Comparison of ENCODE assay signal across 1 cellular context in the genomic region with DNA sequence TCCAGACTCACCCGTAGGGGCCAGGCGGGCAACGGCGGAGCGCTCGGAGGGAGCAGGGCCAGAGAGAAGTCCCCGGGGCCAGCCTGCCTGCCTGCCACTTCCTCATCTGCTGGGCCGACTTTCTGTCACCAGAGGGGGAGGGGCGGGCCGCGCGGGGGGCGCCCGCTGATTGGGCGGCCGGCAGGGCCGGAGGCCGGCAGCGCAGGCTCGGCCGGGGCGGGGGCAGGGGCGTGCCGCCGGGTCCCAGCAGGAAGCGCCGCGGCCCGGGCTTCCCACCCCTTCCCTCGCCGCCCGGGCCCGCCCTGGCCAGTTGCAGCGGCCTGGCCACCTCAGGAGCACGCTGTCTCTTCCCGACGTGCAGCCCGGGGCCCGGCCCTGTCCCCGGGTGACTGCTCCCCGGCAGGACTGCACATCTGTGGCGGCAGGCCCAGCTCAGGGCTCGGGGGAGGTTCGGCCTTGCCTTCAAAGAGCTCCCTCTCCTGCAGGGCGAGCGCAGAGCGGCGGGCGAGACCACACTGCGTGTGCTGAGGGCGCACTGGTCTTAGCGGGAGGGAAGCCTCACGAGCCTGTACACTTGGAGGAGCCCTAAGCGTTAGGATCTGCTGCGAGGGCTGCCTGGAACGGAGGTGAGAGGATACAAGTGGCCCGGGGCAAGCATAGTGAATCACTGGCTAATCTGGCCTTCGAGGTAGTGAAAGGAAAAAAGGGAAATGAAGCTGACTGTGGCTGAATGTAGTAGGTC.
A peak's percentile ranks its signal among the peaks of the same experiment; 100 is the strongest.
TF ChIP-seq lines count a peak whose summit lies in the region.

A gene (minus strand): TSS at position 108 of the 742 bp plus-strand sequence. CDS start 2,402 bp downstream, outside the sequence.

TF ChIP-seq in K562, 482 proteins besides CTCF, POLR2A, EP300 and RAD21 (continued from another document and continues in another):
- TF ChIP-seq, protein P1, sequence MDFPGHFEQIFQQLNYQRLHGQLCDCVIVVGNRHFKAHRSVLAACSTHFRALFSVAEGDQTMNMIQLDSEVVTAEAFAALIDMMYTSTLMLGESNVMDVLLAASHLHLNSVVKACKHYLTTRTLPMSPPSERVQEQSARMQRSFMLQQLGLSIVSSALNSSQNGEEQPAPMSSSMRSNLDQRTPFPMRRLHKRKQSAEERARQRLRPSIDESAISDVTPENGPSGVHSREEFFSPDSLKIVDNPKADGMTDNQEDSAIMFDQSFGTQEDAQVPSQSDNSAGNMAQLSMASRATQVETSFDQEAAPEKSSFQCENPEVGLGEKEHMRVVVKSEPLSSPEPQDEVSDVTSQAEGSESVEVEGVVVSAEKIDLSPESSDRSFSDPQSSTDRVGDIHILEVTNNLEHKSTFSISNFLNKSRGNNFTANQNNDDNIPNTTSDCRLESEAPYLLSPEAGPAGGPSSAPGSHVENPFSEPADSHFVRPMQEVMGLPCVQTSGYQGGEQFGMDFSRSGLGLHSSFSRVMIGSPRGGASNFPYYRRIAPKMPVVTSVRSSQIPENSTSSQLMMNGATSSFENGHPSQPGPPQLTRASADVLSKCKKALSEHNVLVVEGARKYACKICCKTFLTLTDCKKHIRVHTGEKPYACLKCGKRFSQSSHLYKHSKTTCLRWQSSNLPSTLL (IDR thresholded peaks at IDR 0.05) = no peak
- peak; percentile 74 for TF ChIP-seq SIN3B (IDR thresholded peaks at IDR 0.05; ENCODE audit: low read depth)
- TF ChIP-seq, protein P2, sequence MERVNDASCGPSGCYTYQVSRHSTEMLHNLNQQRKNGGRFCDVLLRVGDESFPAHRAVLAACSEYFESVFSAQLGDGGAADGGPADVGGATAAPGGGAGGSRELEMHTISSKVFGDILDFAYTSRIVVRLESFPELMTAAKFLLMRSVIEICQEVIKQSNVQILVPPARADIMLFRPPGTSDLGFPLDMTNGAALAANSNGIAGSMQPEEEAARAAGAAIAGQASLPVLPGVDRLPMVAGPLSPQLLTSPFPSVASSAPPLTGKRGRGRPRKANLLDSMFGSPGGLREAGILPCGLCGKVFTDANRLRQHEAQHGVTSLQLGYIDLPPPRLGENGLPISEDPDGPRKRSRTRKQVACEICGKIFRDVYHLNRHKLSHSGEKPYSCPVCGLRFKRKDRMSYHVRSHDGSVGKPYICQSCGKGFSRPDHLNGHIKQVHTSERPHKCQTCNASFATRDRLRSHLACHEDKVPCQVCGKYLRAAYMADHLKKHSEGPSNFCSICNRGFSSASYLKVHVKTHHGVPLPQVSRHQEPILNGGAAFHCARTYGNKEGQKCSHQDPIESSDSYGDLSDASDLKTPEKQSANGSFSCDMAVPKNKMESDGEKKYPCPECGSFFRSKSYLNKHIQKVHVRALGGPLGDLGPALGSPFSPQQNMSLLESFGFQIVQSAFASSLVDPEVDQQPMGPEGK (CRISPR knock-in tag; IDR thresholded peaks at IDR 0.05; ENCODE audit: borderline replicate concordance) = no peak
- TF ChIP-seq, protein P3, sequence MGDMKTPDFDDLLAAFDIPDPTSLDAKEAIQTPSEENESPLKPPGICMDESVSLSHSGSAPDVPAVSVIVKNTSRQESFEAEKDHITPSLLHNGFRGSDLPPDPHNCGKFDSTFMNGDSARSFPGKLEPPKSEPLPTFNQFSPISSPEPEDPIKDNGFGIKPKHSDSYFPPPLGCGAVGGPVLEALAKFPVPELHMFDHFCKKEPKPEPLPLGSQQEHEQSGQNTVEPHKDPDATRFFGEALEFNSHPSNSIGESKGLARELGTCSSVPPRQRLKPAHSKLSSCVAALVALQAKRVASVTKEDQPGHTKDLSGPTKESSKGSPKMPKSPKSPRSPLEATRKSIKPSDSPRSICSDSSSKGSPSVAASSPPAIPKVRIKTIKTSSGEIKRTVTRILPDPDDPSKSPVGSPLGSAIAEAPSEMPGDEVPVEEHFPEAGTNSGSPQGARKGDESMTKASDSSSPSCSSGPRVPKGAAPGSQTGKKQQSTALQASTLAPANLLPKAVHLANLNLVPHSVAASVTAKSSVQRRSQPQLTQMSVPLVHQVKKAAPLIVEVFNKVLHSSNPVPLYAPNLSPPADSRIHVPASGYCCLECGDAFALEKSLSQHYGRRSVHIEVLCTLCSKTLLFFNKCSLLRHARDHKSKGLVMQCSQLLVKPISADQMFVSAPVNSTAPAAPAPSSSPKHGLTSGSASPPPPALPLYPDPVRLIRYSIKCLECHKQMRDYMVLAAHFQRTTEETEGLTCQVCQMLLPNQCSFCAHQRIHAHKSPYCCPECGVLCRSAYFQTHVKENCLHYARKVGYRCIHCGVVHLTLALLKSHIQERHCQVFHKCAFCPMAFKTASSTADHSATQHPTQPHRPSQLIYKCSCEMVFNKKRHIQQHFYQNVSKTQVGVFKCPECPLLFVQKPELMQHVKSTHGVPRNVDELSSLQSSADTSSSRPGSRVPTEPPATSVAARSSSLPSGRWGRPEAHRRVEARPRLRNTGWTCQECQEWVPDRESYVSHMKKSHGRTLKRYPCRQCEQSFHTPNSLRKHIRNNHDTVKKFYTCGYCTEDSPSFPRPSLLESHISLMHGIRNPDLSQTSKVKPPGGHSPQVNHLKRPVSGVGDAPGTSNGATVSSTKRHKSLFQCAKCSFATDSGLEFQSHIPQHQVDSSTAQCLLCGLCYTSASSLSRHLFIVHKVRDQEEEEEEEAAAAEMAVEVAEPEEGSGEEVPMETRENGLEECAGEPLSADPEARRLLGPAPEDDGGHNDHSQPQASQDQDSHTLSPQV (IDR thresholded peaks at IDR 0.05) = peak; percentile 95
- TF ChIP-seq MTA3 (IDR thresholded peaks at IDR 0.05; ENCODE audit: borderline replicate concordance) = peak; percentile 86; the same call in 1 of the 2 replicates
- TF ChIP-seq NFRKB (IDR thresholded peaks at IDR 0.05; ENCODE audit: low read depth) = no peak; the same call in 1 of the 2 replicates
- TF ChIP-seq ZNF780A (CRISPR knock-in tag; IDR thresholded peaks at IDR 0.05) = no peak
- TF ChIP-seq EP400 (IDR thresholded peaks at IDR 0.05) = peak; percentile 93
- TF ChIP-seq, protein P4, sequence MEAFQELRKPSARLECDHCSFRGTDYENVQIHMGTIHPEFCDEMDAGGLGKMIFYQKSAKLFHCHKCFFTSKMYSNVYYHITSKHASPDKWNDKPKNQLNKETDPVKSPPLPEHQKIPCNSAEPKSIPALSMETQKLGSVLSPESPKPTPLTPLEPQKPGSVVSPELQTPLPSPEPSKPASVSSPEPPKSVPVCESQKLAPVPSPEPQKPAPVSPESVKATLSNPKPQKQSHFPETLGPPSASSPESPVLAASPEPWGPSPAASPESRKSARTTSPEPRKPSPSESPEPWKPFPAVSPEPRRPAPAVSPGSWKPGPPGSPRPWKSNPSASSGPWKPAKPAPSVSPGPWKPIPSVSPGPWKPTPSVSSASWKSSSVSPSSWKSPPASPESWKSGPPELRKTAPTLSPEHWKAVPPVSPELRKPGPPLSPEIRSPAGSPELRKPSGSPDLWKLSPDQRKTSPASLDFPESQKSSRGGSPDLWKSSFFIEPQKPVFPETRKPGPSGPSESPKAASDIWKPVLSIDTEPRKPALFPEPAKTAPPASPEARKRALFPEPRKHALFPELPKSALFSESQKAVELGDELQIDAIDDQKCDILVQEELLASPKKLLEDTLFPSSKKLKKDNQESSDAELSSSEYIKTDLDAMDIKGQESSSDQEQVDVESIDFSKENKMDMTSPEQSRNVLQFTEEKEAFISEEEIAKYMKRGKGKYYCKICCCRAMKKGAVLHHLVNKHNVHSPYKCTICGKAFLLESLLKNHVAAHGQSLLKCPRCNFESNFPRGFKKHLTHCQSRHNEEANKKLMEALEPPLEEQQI (IDR thresholded peaks at IDR 0.05) = no peak
- TF ChIP-seq TCF3 (CRISPR knock-in tag; IDR thresholded peaks at IDR 0.05) = peak; percentile 45; the same call in 1 of the 2 replicates
- no peak for TF ChIP-seq SRSF1 (IDR thresholded peaks at IDR 0.05; ENCODE audit: low read depth, low read length)
- TF ChIP-seq, protein P5, sequence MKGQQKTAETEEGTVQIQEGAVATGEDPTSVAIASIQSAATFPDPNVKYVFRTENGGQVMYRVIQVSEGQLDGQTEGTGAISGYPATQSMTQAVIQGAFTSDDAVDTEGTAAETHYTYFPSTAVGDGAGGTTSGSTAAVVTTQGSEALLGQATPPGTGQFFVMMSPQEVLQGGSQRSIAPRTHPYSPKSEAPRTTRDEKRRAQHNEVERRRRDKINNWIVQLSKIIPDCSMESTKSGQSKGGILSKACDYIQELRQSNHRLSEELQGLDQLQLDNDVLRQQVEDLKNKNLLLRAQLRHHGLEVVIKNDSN (CRISPR knock-in tag; IDR thresholded peaks at IDR 0.05) = 0 out of 2 replicates have a peak, but pooled peaks have one; percentile 26
- peak; percentile 58; the same call in 1 of the 2 replicates for TF ChIP-seq ZNF12 (CRISPR knock-in tag; IDR thresholded peaks at IDR 0.05)
- TF ChIP-seq, protein P6, sequence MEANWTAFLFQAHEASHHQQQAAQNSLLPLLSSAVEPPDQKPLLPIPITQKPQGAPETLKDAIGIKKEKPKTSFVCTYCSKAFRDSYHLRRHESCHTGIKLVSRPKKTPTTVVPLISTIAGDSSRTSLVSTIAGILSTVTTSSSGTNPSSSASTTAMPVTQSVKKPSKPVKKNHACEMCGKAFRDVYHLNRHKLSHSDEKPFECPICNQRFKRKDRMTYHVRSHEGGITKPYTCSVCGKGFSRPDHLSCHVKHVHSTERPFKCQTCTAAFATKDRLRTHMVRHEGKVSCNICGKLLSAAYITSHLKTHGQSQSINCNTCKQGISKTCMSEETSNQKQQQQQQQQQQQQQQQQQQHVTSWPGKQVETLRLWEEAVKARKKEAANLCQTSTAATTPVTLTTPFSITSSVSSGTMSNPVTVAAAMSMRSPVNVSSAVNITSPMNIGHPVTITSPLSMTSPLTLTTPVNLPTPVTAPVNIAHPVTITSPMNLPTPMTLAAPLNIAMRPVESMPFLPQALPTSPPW (CRISPR knock-in tag; IDR thresholded peaks at IDR 0.05) = peak; percentile 95
- TF ChIP-seq, protein P7, sequence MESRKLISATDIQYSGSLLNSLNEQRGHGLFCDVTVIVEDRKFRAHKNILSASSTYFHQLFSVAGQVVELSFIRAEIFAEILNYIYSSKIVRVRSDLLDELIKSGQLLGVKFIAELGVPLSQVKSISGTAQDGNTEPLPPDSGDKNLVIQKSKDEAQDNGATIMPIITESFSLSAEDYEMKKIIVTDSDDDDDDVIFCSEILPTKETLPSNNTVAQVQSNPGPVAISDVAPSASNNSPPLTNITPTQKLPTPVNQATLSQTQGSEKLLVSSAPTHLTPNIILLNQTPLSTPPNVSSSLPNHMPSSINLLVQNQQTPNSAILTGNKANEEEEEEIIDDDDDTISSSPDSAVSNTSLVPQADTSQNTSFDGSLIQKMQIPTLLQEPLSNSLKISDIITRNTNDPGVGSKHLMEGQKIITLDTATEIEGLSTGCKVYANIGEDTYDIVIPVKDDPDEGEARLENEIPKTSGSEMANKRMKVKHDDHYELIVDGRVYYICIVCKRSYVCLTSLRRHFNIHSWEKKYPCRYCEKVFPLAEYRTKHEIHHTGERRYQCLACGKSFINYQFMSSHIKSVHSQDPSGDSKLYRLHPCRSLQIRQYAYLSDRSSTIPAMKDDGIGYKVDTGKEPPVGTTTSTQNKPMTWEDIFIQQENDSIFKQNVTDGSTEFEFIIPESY (CRISPR knock-in tag; IDR thresholded peaks at IDR 0.05) = peak; percentile 82; the same call in 1 of the 2 replicates
- no peak for TF ChIP-seq POLR3A (IDR thresholded peaks at IDR 0.05; ENCODE audit: borderline replicate concordance, extremely low read depth, insufficient read depth, insufficient read length)
- TF ChIP-seq, protein P8, sequence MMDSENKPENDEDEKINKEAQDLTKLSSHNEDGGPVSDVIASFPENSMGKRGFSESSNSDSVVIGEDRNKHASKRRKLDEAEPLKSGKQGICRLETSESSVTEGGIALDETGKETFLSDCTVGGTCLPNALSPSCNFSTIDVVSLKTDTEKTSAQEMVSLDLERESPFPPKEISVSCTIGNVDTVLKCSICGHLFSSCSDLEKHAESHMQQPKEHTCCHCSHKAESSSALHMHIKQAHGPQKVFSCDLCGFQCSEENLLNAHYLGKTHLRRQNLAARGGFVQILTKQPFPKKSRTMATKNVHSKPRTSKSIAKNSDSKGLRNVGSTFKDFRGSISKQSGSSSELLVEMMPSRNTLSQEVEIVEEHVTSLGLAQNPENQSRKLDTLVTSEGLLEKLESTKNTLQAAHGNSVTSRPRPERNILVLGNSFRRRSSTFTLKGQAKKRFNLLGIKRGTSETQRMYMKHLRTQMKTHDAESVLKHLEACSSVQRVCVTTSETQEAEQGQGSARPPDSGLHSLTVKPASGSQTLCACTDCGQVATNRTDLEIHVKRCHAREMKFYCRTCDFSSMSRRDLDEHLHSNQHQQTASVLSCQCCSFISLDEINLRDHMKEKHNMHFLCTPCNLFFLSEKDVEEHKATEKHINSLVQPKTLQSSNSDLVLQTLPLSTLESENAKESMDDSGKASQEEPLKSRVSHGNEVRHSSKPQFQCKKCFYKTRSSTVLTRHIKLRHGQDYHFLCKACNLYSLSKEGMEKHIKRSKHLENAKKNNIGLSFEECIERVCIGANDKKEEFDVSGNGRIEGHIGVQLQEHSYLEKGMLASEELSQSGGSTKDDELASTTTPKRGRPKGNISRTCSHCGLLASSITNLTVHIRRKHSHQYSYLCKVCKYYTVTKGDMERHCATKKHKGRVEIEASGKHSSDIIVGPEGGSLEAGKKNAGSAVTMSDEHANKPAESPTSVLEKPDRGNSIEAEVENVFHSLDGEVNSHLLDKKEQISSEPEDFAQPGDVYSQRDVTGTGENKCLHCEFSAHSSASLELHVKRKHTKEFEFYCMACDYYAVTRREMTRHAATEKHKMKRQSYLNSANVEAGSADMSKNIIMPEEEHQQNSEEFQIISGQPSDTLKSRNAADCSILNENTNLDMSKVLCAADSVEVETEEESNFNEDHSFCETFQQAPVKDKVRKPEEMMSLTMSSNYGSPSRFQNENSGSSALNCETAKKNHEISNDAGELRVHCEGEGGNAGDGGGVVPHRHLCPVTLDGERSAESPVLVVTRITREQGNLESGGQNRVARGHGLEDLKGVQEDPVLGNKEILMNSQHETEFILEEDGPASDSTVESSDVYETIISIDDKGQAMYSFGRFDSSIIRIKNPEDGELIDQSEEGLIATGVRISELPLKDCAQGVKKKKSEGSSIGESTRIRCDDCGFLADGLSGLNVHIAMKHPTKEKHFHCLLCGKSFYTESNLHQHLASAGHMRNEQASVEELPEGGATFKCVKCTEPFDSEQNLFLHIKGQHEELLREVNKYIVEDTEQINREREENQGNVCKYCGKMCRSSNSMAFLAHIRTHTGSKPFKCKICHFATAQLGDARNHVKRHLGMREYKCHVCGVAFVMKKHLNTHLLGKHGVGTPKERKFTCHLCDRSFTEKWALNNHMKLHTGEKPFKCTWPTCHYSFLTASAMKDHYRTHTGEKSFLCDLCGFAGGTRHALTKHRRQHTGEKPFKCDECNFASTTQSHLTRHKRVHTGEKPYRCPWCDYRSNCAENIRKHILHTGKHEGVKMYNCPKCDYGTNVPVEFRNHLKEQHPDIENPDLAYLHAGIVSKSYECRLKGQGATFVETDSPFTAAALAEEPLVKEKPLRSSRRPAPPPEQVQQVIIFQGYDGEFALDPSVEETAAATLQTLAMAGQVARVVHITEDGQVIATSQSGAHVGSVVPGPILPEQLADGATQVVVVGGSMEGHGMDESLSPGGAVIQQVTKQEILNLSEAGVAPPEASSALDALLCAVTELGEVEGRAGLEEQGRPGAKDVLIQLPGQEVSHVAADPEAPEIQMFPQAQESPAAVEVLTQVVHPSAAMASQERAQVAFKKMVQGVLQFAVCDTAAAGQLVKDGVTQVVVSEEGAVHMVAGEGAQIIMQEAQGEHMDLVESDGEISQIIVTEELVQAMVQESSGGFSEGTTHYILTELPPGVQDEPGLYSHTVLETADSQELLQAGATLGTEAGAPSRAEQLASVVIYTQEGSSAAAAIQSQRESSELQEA (IDR thresholded peaks at IDR 0.05; ENCODE audit: low read depth) = no peak
- TF ChIP-seq SPI1 (IDR thresholded peaks at IDR 0.05; ENCODE audit: borderline replicate concordance, low read depth, low read length) = peak; percentile 98
- peak; percentile 67 for TF ChIP-seq PHF20 (IDR thresholded peaks at IDR 0.05; ENCODE audit: partially characterized antibody)
- no peak for TF ChIP-seq CBFA2T2 (conservative IDR thresholded peaks at IDR 0.05)
